21 cellular contexts compared by ENCODE assay signal in the genomic region with DNA sequence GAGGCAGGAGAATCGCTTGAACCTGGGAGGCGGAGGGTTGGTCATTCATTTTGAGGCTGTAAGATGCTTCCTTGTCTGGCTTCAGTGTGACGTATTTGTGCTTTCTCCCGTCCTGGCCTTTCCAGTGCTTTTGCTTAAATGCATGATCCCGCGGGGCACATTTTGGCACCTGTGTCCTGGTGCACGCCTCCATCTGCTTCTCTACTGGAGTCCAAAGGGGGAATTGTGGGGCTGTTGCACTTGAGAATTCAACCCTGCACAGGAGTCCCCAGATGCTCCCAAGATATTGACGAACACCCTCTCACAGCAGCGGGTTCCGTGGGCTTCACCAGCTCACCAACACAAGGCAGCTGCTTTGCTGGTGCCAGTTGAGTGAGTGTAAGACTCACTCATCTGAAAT.
"Had no signal": no experiment of that assay in that cellular context is flagged by ENCODE, and none has a peak within 500 bp of the region (broad histone marks: within the 10 kb centered on the region; RNA-seq: fewer than 3 reads in every experiment).

No MANE protein-coding gene starts in this region.

- H3K4me3 Mint-ChIP-seq: activated CD4-positive, alpha-beta T cell treated with anti-CD3 and anti-CD28 coated beads for 36 hours; naive thymus-derived CD8-positive, alpha-beta T cell; T-helper 2 cell treated with Interferon-gamma antibody and Interleukin-4, amounts not matched to agents 5 μg/mL and 100 μg/mL, for 36 hours had no signal

- H3K9me3 Mint-ChIP-seq: naive thymus-derived CD8-positive, alpha-beta T cell; T-helper 2 cell treated with Interferon-gamma antibody and Interleukin-4, amounts not matched to agents 5 μg/mL and 100 μg/mL, for 36 hours had no signal

- H3K27ac Mint-ChIP-seq: activated CD4-positive, alpha-beta T cell treated with anti-CD3 and anti-CD28 coated beads for 36 hours; activated naive CD4-positive, alpha-beta T cell treated with anti-CD3 and anti-CD28 coated beads, Interleukin-2, amount 50 U/mL, for 72 hours; T-helper 2 cell treated with Interferon-gamma antibody and Interleukin-4, amounts not matched to agents 5 μg/mL and 100 μg/mL, for 36 hours had no signal

- H3K9me3 ChIP-seq: adrenal gland, gastroesophageal sphincter, heart right ventricle, left ventricle myocardium inferior, pancreas, right lobe of liver, transverse colon, vagina had no signal

- H3K4me1 ChIP-seq: gastroesophageal sphincter, pancreas, transverse colon had no signal

- DNase-seq: activated CD4-positive, alpha-beta T cell treated with anti-CD3 and anti-CD28 coated beads for 36 hours; activated CD4-positive, alpha-beta T cell treated with anti-CD3 and anti-CD28 coated beads, Interleukin-2, amount 50 U/mL, for 48 hours; activated gamma-delta T cell; cerebellar nuclear complex; effector CD8-positive, alpha-beta T cell; heart right ventricle; left ventricle myocardium inferior; mesendoderm; naive thymus-derived CD8-positive, alpha-beta T cell; pancreas; right lobe of liver; stimulated activated CD4-positive, alpha-beta T cell treated with anti-CD3 and anti-CD28 coated beads, Interleukin-12 subunit alpha, Interleukin-12 subunit beta, amount 100 ng/mL, for 4 hours; stimulated activated CD4-positive, alpha-beta T cell treated with anti-CD3 and anti-CD28 coated beads, Interleukin-2, amount 100 ng/mL, for 24 hours; stimulated activated naive CD8-positive, alpha-beta T cell treated with anti-CD3 and anti-CD28 coated beads, Interleukin-15, Interleukin-2, amounts not matched to agents 100 U/mL and 50 U/mL, for 24 hours; transverse colon had no signal

- H3K27ac ChIP-seq: gastroesophageal sphincter, heart right ventricle, left ventricle myocardium inferior, pancreas, right lobe of liver, transverse colon had no signal

- H3K27me3 Mint-ChIP-seq: activated CD4-positive, alpha-beta T cell treated with anti-CD3 and anti-CD28 coated beads for 36 hours; naive thymus-derived CD8-positive, alpha-beta T cell had no signal

- ATAC-seq: activated CD4-positive, alpha-beta T cell treated with anti-CD3 and anti-CD28 coated beads for 36 hours; activated naive CD4-positive, alpha-beta T cell treated with anti-CD3 and anti-CD28 coated beads, Interleukin-2, amount 50 U/mL, for 72 hours; esophagus mucosa; gastroesophageal sphincter; naive thymus-derived CD8-positive, alpha-beta T cell; pancreas; stimulated activated naive CD8-positive, alpha-beta T cell treated with anti-CD3 and anti-CD28 coated beads, Interleukin-15, Interleukin-2, amounts not matched to agents 100 U/mL and 50 U/mL, for 24 hours had no signal

- H3K36me3 ChIP-seq: adrenal gland, left ventricle myocardium inferior, pancreas, right lobe of liver, transverse colon, vagina had no signal

- H3K27me3 ChIP-seq: adrenal gland, gastroesophageal sphincter, heart right ventricle, pancreas, right lobe of liver, transverse colon, vagina had no signal

- H3K4me3 ChIP-seq: adrenal gland, gastroesophageal sphincter, heart right ventricle, left ventricle myocardium inferior, pancreas, right lobe of liver, transverse colon, vagina had no signal
